Comparison of ENCODE assay signal across 11 cellular contexts in genomic region chr7:55439627-55440026, GRCh38.
DNase-seq lines count a peak whose midpoint lies in the region; ATAC-seq, FAIRE-seq and TF ChIP-seq lines count a peak whose summit lies in the region.
"Had no signal": no experiment of that assay in that cellular context is flagged by ENCODE, and none has a peak within 500 bp of the region (broad histone marks: within the 10 kb centered on the region; RNA-seq: fewer than 3 reads in every experiment).

No MANE protein-coding gene starts in this region.

- no peak for DNase-seq in CD8-positive, alpha-beta T cell
- DNase-seq in GM13976 (ENCODE audit: low spot score) = peak; percentile 21
- peak; percentile 56 to 74 for DNase-seq in SHP77 (lab: John Stamatoyannopoulos, UW)
- no peak for DNase-seq in keratinocyte (ENCODE audit: low read depth, low spot score)
- no peak for DNase-seq in H54 (ENCODE audit: insufficient read length, low spot score)
- no peak for DNase-seq in activated naive CD4-positive, alpha-beta T cell treated with Interleukin-2 at 50 U/mL for 16 hours
- no peak for DNase-seq in activated CD8-positive, alpha-beta memory T cell treated with anti-CD3 and anti-CD28 coated beads, Interleukin-2, amount 10 ng/mL, durations not matched to agents 7 days and 5 days

- FAIRE-seq in keratinocyte (lab: Jason Lieb, UNC) (no peak), H54 (lab: Jason Lieb, UNC) (no peak)

- H3K9me3 Mint-ChIP-seq in CD8-positive, alpha-beta T cell = no peaks in the 10 kb centered on the region
- no peaks in the 10 kb centered on the region for H3K9me3 Mint-ChIP-seq in activated CD8-positive, alpha-beta memory T cell treated with anti-CD3 and anti-CD28 coated beads, Interleukin-2, amount 10 ng/mL, durations not matched to agents 7 days and 5 days (ENCODE audit: low read depth)

- POLR2A ChIA-PET in CD8-positive, alpha-beta T cell (lab: Charles Lee) = interaction anchor here (1.9 kb wide), 1 partner anchor 29 kb away, joined by 5 read pairs; no protein-coding TSS in a partner anchor

- no peaks in the 10 kb centered on the region for H3K9me1 ChIP-seq in keratinocyte (ENCODE audit: control insufficient read depth, extremely low read depth, insufficient read depth, low read length)

- H3K9me3 ChIP-seq in CD8-positive, alpha-beta T cell (ENCODE audit: low read length) = no peaks in the 10 kb centered on the region
- H3K9me3 ChIP-seq in keratinocyte (ENCODE audit: control insufficient read depth, low read depth, low read length) = no peaks in the 10 kb centered on the region
- H3K9me3 ChIP-seq: gastroesophageal sphincter had no signal

- no peak for TF ChIP-seq CTCF in CD8-positive, alpha-beta T cell (IDR thresholded peaks at IDR 0.05)
- TF ChIP-seq CTCF in GM13976 (IDR thresholded peaks at IDR 0.05; ENCODE audit: borderline replicate concordance, control extremely low read depth, extremely low read depth, insufficient read depth, missing control alignments) (no peak), keratinocyte (optimal IDR thresholded peaks at IDR 0.05 in 1 of 3, IDR thresholded peaks at IDR 0.05 in 1 of 3, conservative IDR thresholded peaks at IDR 0.05 in 1 of 3; ENCODE audit: extremely low read depth in 1 of 3, insufficient read depth in 2 of 3, low read length in 3 of 3) (no peak)

- no peaks in the 10 kb centered on the region for H3K79me2 ChIP-seq in keratinocyte (ENCODE audit: control insufficient read depth, insufficient read depth, low read length)

- no peaks in the 10 kb centered on the region for H3K36me3 Mint-ChIP-seq in CD8-positive, alpha-beta T cell
- no peaks in the 10 kb centered on the region for H3K36me3 Mint-ChIP-seq in activated CD8-positive, alpha-beta memory T cell treated with anti-CD3 and anti-CD28 coated beads, Interleukin-2, amount 10 ng/mL, durations not matched to agents 7 days and 5 days

- H3K4me1 Mint-ChIP-seq in CD8-positive, alpha-beta T cell (ENCODE audit: low read depth) = peaks cover 47% of the 10 kb centered on the region
- peaks cover 1% of the 10 kb centered on the region for H3K4me1 Mint-ChIP-seq in activated CD8-positive, alpha-beta memory T cell treated with anti-CD3 and anti-CD28 coated beads, Interleukin-2, amount 10 ng/mL, durations not matched to agents 7 days and 5 days

- H3K4me3 ChIP-seq in CD8-positive, alpha-beta T cell (ENCODE audit: low read depth, low read length) = no peak overlapping the region
- H3K4me3 ChIP-seq in keratinocyte (ENCODE audit: control insufficient read depth in 2 of 3, extremely low read depth in 1 of 3, insufficient read depth in 2 of 3, low read depth in 1 of 3, low read length in 3 of 3) = no peak overlapping the region
- H3K4me3 ChIP-seq: cardiac muscle cell, gastroesophageal sphincter had no signal

- TF ChIP-seq POLR2A in H54 (IDR thresholded peaks at IDR 0.05; ENCODE audit: low read depth, low read length) = no peak

- H3K9ac ChIP-seq in keratinocyte (ENCODE audit: control insufficient read depth, extremely low read depth, insufficient read depth, low read length) = no peak overlapping the region

- no peak overlapping the region for H3K4me3 Mint-ChIP-seq in CD8-positive, alpha-beta T cell
- no peak overlapping the region for H3K4me3 Mint-ChIP-seq in activated CD8-positive, alpha-beta memory T cell treated with anti-CD3 and anti-CD28 coated beads, Interleukin-2, amount 10 ng/mL, durations not matched to agents 7 days and 5 days

- CTCF ChIA-PET in CD8-positive, alpha-beta T cell (lab: Charles Lee) = interaction anchor here (0.7 to 1.5 kb wide), 3 partner anchors 13 to 159 kb away, joined by 3 to 4 read pairs (median 3); no protein-coding TSS in a partner anchor
- CTCF ChIA-PET in activated CD8-positive, alpha-beta memory T cell treated with anti-CD3 and anti-CD28 coated beads, Interleukin-2, amount 10 ng/mL, durations not matched to agents 7 days and 5 days (lab: Charles Lee) = interaction anchor here (1.2 kb wide), 1 partner anchor 24 kb away, joined by 3 read pairs; no protein-coding TSS in a partner anchor

- in situ Hi-C loops in GM13976 (cut with MboI; ENCODE audit: low sequenced_read_pairs, unreplicated experiment) = no loop called here

- peaks cover 22% of the 10 kb centered on the region for H3K4me1 ChIP-seq in CD8-positive, alpha-beta T cell (ENCODE audit: insufficient read depth, low read length)
- peaks cover 6% of the 10 kb centered on the region for H3K4me1 ChIP-seq in keratinocyte (ENCODE audit: control insufficient read depth, extremely low read depth, insufficient read depth, low read length)
- H3K4me1 ChIP-seq: gastroesophageal sphincter had no signal

- H3K27me3 Mint-ChIP-seq in CD8-positive, alpha-beta T cell (ENCODE audit: low read depth) = no peaks in the 10 kb centered on the region
- no peaks in the 10 kb centered on the region for H3K27me3 Mint-ChIP-seq in activated CD8-positive, alpha-beta memory T cell treated with anti-CD3 and anti-CD28 coated beads, Interleukin-2, amount 10 ng/mL, durations not matched to agents 7 days and 5 days

- intact Hi-C loops in CD8-positive, alpha-beta T cell (cut with DNase I, micrococcal nuclease) = loop anchor here in 1 of 2 experiments (10.0 kb wide), 1 partner anchor 55 kb away; no protein-coding TSS in a partner anchor

- no peak overlapping the region for H2AFZ ChIP-seq in keratinocyte (ENCODE audit: control insufficient read depth, low read length)

- H3K4me2 ChIP-seq in keratinocyte (ENCODE audit: control insufficient read depth, extremely low read depth, insufficient read depth, low read depth, low read length) = peak overlapping the region; percentile 22

- ATAC-seq in CD8-positive, alpha-beta T cell = no peak
- no peak for ATAC-seq in GM21786 (IDR thresholded peaks at IDR 0.05; ENCODE audit: unreplicated experiment)
- ATAC-seq in activated CD8-positive, alpha-beta memory T cell treated with anti-CD3 and anti-CD28 coated beads, Interleukin-2, amount 10 ng/mL, durations not matched to agents 7 days and 5 days = no peak
- ATAC-seq: gastroesophageal sphincter, sciatic nerve had no signal

- no peaks in the 10 kb centered on the region for H4K20me1 ChIP-seq in keratinocyte (ENCODE audit: control insufficient read depth, extremely low read depth, insufficient read depth, low read length)

- H3K27ac Mint-ChIP-seq in CD8-positive, alpha-beta T cell = peak overlapping the region; percentile 46
- no peak overlapping the region for H3K27ac Mint-ChIP-seq in activated CD8-positive, alpha-beta memory T cell treated with anti-CD3 and anti-CD28 coated beads, Interleukin-2, amount 10 ng/mL, durations not matched to agents 7 days and 5 days

- no peaks in the 10 kb centered on the region for H3K27me3 ChIP-seq in CD8-positive, alpha-beta T cell (ENCODE audit: insufficient read depth, low read length)
- H3K27me3 ChIP-seq in keratinocyte (ENCODE audit: control insufficient read depth, extremely low read depth, insufficient read depth, low read length) = no peaks in the 10 kb centered on the region
- H3K27me3 ChIP-seq: cardiac muscle cell, gastroesophageal sphincter had no signal

- dilution Hi-C loops in keratinocyte (cut with MboI; ENCODE audit: extremely low pct_ligation_motif_present, low sequenced_read_pairs) = no loop called here

- H3K27ac ChIP-seq in CD8-positive, alpha-beta T cell (ENCODE audit: low read depth, low read length) = no peak overlapping the region
- no peak overlapping the region for H3K27ac ChIP-seq in keratinocyte (ENCODE audit: control insufficient read depth, insufficient read depth, low read length)
- H3K27ac ChIP-seq: cardiac muscle cell, gastroesophageal sphincter had no signal

- no peaks in the 10 kb centered on the region for H3K36me3 ChIP-seq in CD8-positive, alpha-beta T cell (ENCODE audit: insufficient read depth, low read length)
- no peaks in the 10 kb centered on the region for H3K36me3 ChIP-seq in keratinocyte (ENCODE audit: control insufficient read depth in 2 of 2, extremely low read depth in 1 of 2, insufficient read depth in 2 of 2, low read length in 2 of 2)
- H3K36me3 ChIP-seq: cardiac muscle cell, gastroesophageal sphincter had no signal

Comparison
In these comparisons a context has a peak if more than half of its experiments do, and no peak if none do; other contexts are left out.
1. DNase-seq: peak in GM13976 (single experiment) and SHP77 (2 of 2); none in CD8-positive, alpha-beta T cell (0 of 7), keratinocyte (single experiment), H54 (single experiment), activated naive CD4-positive, alpha-beta T cell treated with Interleukin-2 at 50 U/mL for 16 hours (single experiment) and activated CD8-positive, alpha-beta memory T cell treated with anti-CD3 and anti-CD28 coated beads, Interleukin-2, amount 10 ng/mL, durations not matched to agents 7 days and 5 days (single experiment).